8 cellular contexts compared by ENCODE assay signal in genomic region chr2:237695201-237695780, GRCh38.
DNase-seq lines count a peak whose midpoint lies in the region; ATAC-seq and TF ChIP-seq lines count a peak whose summit lies in the region.

No MANE protein-coding gene starts in this region.

- peak overlapping the region in 8 of 10 donors; percentile 71 to 97 (median 90) for H3K4me3 ChIP-seq in heart right ventricle

- H3K36me3 ChIP-seq in heart right ventricle, result no peaks in the 10 kb centered on the region

- peaks cover 30% of the 10 kb centered on the region for H3K36me3 Mint-ChIP-seq in central memory CD8-positive, alpha-beta T cell (ENCODE audit: insufficient read depth)
- H3K36me3 Mint-ChIP-seq in naive B cell, result no peaks in the 10 kb centered on the region

- peaks cover 80% of the 10 kb centered on the region for H3K4me1 Mint-ChIP-seq in central memory CD8-positive, alpha-beta T cell
- peaks cover 68 to 79% (median 78%) of the 10 kb centered on the region in 3 donors for H3K4me1 Mint-ChIP-seq in naive B cell

- peak overlapping the region; percentile 93 for H3K4me3 Mint-ChIP-seq in central memory CD8-positive, alpha-beta T cell
- H3K4me3 Mint-ChIP-seq in naive B cell, result peak overlapping the region; percentile 83 to 95 (median 92)

- H3K4me1 ChIP-seq in heart right ventricle, result peaks cover 30 to 93% (median 89%) of the 10 kb centered on the region in 9 donors

- WGBS in heart right ventricle, 2 donors, result 12 to 13% methylated on average over 7 of the region's 7 CpGs

- H3K27ac Mint-ChIP-seq in central memory CD8-positive, alpha-beta T cell (ENCODE audit: low read depth), result peak overlapping the region; percentile 97
- peak overlapping the region; percentile 80 to 99 (median 96) for H3K27ac Mint-ChIP-seq in naive B cell

- no peaks in the 10 kb centered on the region for H3K27me3 Mint-ChIP-seq in central memory CD8-positive, alpha-beta T cell
- H3K27me3 Mint-ChIP-seq in naive B cell, result no peaks in the 10 kb centered on the region

- H3K27me3 ChIP-seq in heart right ventricle, result no peaks in the 10 kb centered on the region

- ATAC-seq in heart right ventricle, result peak in 2 of 8 donors; percentile 1 to 15
- no peak for ATAC-seq in Right ventricle myocardium superior (ENCODE audit: poor library complexity)
- ATAC-seq in central memory CD8-positive, alpha-beta T cell (replicated peaks; ENCODE audit: extremely low read depth, poor library complexity, severe bottlenecking), result peak; percentile 25
- peak; percentile 20 to 28 for ATAC-seq in naive B cell (ENCODE audit: low read depth in 2 of 2)
- no peak for ATAC-seq in HG03196 (IDR thresholded peaks at IDR 0.05; ENCODE audit: unreplicated experiment)

- intact Hi-C loops in heart right ventricle (cut with DNase I), result loop anchor here in 6 of 10 donors (2.0 to 5.0 kb wide), 3 partner anchors 37 to 42 kb away; no protein-coding TSS in a partner anchor
- intact Hi-C loops in Right ventricle myocardium superior (cut with DNase I), result no loop called here

- H3K27ac ChIP-seq in heart right ventricle, result peak overlapping the region; percentile 26 to 98 (median 95)

- DNase-seq in heart right ventricle (no peak), Right ventricle myocardium superior (no peak), OCI-M1 (lab: John Stamatoyannopoulos, UW) (peak; percentile 86), naive B cell (peak; percentile 70), HPDE6-E6E7 (ENCODE audit: extremely low spot score) (no peak), NCI-H146 (lab: John Stamatoyannopoulos, UW) (no peak)
- DNase-seq in central memory CD8-positive, alpha-beta T cell (ENCODE audit: low spot score in 2 of 2), result no peak

- H3K9me3 ChIP-seq in heart right ventricle, result no peaks in the 10 kb centered on the region

- TF ChIP-seq CTCF in heart right ventricle (IDR thresholded peaks at IDR 0.05), result no peak

- H3K9me3 Mint-ChIP-seq in central memory CD8-positive, alpha-beta T cell, result no peaks in the 10 kb centered on the region
- H3K9me3 Mint-ChIP-seq in naive B cell, result no peaks in the 10 kb centered on the region

Comparison
In these comparisons a context has a peak if more than half of its experiments do, and no peak if none do; other contexts are left out.
1. ATAC-seq: peak in central memory CD8-positive, alpha-beta T cell (single experiment) and naive B cell (2 of 2); none in Right ventricle myocardium superior (single experiment) and HG03196 (single experiment).
2. DNase-seq: peak in OCI-M1 (single experiment) and naive B cell (single experiment); none in heart right ventricle (0 of 2), Right ventricle myocardium superior (single experiment), central memory CD8-positive, alpha-beta T cell (0 of 2), HPDE6-E6E7 (single experiment) and NCI-H146 (single experiment).